ENCODE assay signal across 9 cellular contexts in genomic region chr2:239882781-239883180, GRCh38.
"Had no signal": no experiment of that assay in that cellular context is flagged by ENCODE, and none has a peak within 500 bp of the region (broad histone marks: within the 10 kb centered on the region; RNA-seq: fewer than 3 reads in every experiment).

No MANE protein-coding gene starts in this region.

- ATAC-seq: stimulated activated memory B cell treated with anti-CD40 and anti-IgM and Interleukin-4, amounts not matched to agents 10 μg/mL and 1 μg/mL and 100 μg/mL, for 72 hours had no signal

- H2AFZ ChIP-seq: hepatocyte had no signal

- H3K4me1 ChIP-seq: pancreas had no signal

- H3K27me3 ChIP-seq: gastrocnemius medialis, hepatocyte, pancreas, thyroid gland had no signal

- DNase-seq: activated B cell treated with CpG ODN at 0.5 μM for 24 hours, psoas muscle, SW 1271 had no signal

- H3K79me2 ChIP-seq: hepatocyte had no signal

- H3K9me3 ChIP-seq: thyroid gland had no signal

- H3K4me3 ChIP-seq: gastrocnemius medialis, hepatocyte, pancreas, psoas muscle, smooth muscle cell, thyroid gland had no signal

- H3K36me3 ChIP-seq: gastrocnemius medialis, pancreas, thyroid gland had no signal

- H3K4me2 ChIP-seq: hepatocyte, smooth muscle cell had no signal

- H3K27ac ChIP-seq: gastrocnemius medialis, hepatocyte, pancreas, psoas muscle had no signal
